Comparison of ENCODE assay signal across 1 cellular context in the genomic region with DNA sequence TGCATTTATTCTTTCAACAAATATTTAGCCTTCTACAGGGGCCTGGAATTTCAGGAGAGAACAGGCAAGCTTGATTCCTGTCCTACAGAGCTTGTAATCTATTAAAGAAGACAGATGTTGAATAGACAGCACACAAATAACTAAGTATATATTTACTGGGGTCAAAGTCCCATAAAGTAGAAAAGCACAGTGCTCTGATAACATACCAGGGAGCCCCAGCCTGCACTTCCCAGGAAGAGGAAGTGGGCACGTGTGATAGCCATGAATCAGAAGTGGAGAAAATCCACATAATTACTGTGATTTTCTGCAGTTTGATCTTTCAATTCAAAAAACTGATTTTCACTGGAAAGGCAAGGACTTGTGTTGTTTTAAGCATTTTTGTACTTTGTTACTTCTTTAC.
A peak's percentile ranks its signal among the peaks of the same experiment; 100 is the strongest.
TF ChIP-seq lines count a peak whose summit lies in the region.

No MANE protein-coding gene starts in this region.

TF ChIP-seq in HepG2, 621 proteins besides CTCF, POLR2A, EP300 and RAD21 (continued from another document and continues in another):
- TF ChIP-seq MXI1 (IDR thresholded peaks at IDR 0.05; ENCODE audit: borderline replicate concordance, low read depth, low read length) (no peak), HNF4G (IDR thresholded peaks at IDR 0.05; ENCODE audit: borderline replicate concordance, low read depth, low read length) (peak; percentile 32; the same call in 1 of the 2 replicates), HNF4G (CRISPR knock-in tag; IDR thresholded peaks at IDR 0.05; ENCODE audit: borderline replicate concordance, low read depth) (no peak), HNF4A (CRISPR knock-in tag; IDR thresholded peaks at IDR 0.05) (peak; percentile 65), ZNF382 (CRISPR knock-in tag; IDR thresholded peaks at IDR 0.05; ENCODE audit: borderline replicate concordance) (no peak), MED13 (CRISPR knock-in tag; IDR thresholded peaks at IDR 0.05) (no peak), ZFAT (CRISPR knock-in tag; conservative IDR thresholded peaks at IDR 0.05) (no peak), POLR2G (IDR thresholded peaks at IDR 0.05; ENCODE audit: low read depth, low read length) (no peak), ZSCAN30 (CRISPR knock-in tag; IDR thresholded peaks at IDR 0.05) (no peak), ELF1 (CRISPR knock-in tag; IDR thresholded peaks at IDR 0.05) (no peak), ZNF703 (CRISPR knock-in tag; IDR thresholded peaks at IDR 0.05; ENCODE audit: borderline replicate concordance) (no peak), ZNF264 (CRISPR knock-in tag; IDR thresholded peaks at IDR 0.05) (peak; percentile 97), MAFK (conservative IDR thresholded peaks at IDR 0.05 in 1 of 2, IDR thresholded peaks at IDR 0.05 in 1 of 2; ENCODE audit: low read length in 2 of 2) (no peak), MATR3 (CRISPR knock-in tag; IDR thresholded peaks at IDR 0.05) (no peak), HMG20A (CRISPR knock-in tag; IDR thresholded peaks at IDR 0.05; ENCODE audit: borderline replicate concordance) (peak; percentile 12; the same call in 1 of the 2 replicates), ZNF24 (IDR thresholded peaks at IDR 0.05) (no peak), MED8 (CRISPR knock-in tag; IDR thresholded peaks at IDR 0.05; ENCODE audit: insufficient replicate concordance) (no peak), EZH2 (conservative IDR thresholded peaks at IDR 0.05; ENCODE audit: low read depth, low read length) (no peak), ARNTL (CRISPR knock-in tag; IDR thresholded peaks at IDR 0.05) (peak; percentile 57; the same call in 1 of the 2 replicates), ZNF367 (CRISPR knock-in tag; IDR thresholded peaks at IDR 0.05; ENCODE audit: borderline replicate concordance) (no peak), NONO (IDR thresholded peaks at IDR 0.05) (no peak), NONO (CRISPR knock-in tag; conservative IDR thresholded peaks at IDR 0.05) (no peak), PHF20 (CRISPR knock-in tag; IDR thresholded peaks at IDR 0.05) (no peak), CHD4 (IDR thresholded peaks at IDR 0.05; ENCODE audit: borderline replicate concordance, low read length) (no peak), ZKSCAN8 (CRISPR knock-in tag; IDR thresholded peaks at IDR 0.05; ENCODE audit: borderline replicate concordance) (no peak), NAIF1 (CRISPR knock-in tag; IDR thresholded peaks at IDR 0.05; ENCODE audit: borderline replicate concordance) (no peak), ZFX (CRISPR knock-in tag; IDR thresholded peaks at IDR 0.05; ENCODE audit: low read depth) (no peak), KLF6 (CRISPR knock-in tag; IDR thresholded peaks at IDR 0.05) (no peak), HCFC1 (IDR thresholded peaks at IDR 0.05; ENCODE audit: low read depth, low read length) (no peak), SMAD3 (CRISPR knock-in tag; IDR thresholded peaks at IDR 0.05) (no peak), ZFP36 (IDR thresholded peaks at IDR 0.05; ENCODE audit: borderline replicate concordance, low read depth, low read length, partially characterized antibody) (no peak), SOX6 (IDR thresholded peaks at IDR 0.05) (no peak), SOX6 (CRISPR knock-in tag; IDR thresholded peaks at IDR 0.05) (peak; percentile 21; the same call in 1 of the 2 replicates), YEATS4 (CRISPR knock-in tag; IDR thresholded peaks at IDR 0.05; ENCODE audit: borderline replicate concordance) (no peak), BCL6 (CRISPR knock-in tag; IDR thresholded peaks at IDR 0.05) (no peak; the same call in 1 of the 2 replicates), ZNF670 (CRISPR knock-in tag; IDR thresholded peaks at IDR 0.05; ENCODE audit: borderline replicate concordance) (no peak), ZNF496 (CRISPR knock-in tag; IDR thresholded peaks at IDR 0.05; ENCODE audit: insufficient replicate concordance) (no peak), ZNF629 (CRISPR knock-in tag; conservative IDR thresholded peaks at IDR 0.05) (0 out of 2 replicates have a peak, but pooled peaks have one; percentile 8), SP5 (CRISPR knock-in tag; IDR thresholded peaks at IDR 0.05; ENCODE audit: borderline replicate concordance, low read depth) (no peak), ZNF30 (CRISPR knock-in tag; IDR thresholded peaks at IDR 0.05) (no peak), ZNF660 (CRISPR knock-in tag; IDR thresholded peaks at IDR 0.05; ENCODE audit: borderline replicate concordance, low read depth) (no peak), ZMYM2 (CRISPR knock-in tag; IDR thresholded peaks at IDR 0.05) (no peak), RCOR2 (CRISPR knock-in tag; IDR thresholded peaks at IDR 0.05) (no peak), TEAD2 (CRISPR knock-in tag; IDR thresholded peaks at IDR 0.05) (no peak), GATA4 (IDR thresholded peaks at IDR 0.05; ENCODE audit: borderline replicate concordance, low read depth) (peak; percentile 21; the same call in 1 of the 2 replicates), ZNF792 (CRISPR knock-in tag; IDR thresholded peaks at IDR 0.05) (no peak), HMG20B (CRISPR knock-in tag; conservative IDR thresholded peaks at IDR 0.05) (no peak), ZNF788 (CRISPR knock-in tag; IDR thresholded peaks at IDR 0.05; ENCODE audit: borderline replicate concordance) (no peak), TEAD3 (CRISPR knock-in tag; optimal IDR thresholded peaks at IDR 0.05; ENCODE audit: borderline replicate concordance) (peak; percentile 90), ZNF10 (CRISPR knock-in tag; IDR thresholded peaks at IDR 0.05; ENCODE audit: borderline replicate concordance, low read depth) (no peak)
- TF ChIP-seq, protein P1, sequence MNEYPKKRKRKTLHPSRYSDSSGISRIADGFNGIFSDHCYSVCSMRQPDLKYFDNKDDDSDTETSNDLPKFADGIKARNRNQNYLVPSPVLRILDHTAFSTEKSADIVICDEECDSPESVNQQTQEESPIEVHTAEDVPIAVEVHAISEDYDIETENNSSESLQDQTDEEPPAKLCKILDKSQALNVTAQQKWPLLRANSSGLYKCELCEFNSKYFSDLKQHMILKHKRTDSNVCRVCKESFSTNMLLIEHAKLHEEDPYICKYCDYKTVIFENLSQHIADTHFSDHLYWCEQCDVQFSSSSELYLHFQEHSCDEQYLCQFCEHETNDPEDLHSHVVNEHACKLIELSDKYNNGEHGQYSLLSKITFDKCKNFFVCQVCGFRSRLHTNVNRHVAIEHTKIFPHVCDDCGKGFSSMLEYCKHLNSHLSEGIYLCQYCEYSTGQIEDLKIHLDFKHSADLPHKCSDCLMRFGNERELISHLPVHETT (CRISPR knock-in tag; conservative IDR thresholded peaks at IDR 0.05) = no peak
- TF ChIP-seq, protein P2, sequence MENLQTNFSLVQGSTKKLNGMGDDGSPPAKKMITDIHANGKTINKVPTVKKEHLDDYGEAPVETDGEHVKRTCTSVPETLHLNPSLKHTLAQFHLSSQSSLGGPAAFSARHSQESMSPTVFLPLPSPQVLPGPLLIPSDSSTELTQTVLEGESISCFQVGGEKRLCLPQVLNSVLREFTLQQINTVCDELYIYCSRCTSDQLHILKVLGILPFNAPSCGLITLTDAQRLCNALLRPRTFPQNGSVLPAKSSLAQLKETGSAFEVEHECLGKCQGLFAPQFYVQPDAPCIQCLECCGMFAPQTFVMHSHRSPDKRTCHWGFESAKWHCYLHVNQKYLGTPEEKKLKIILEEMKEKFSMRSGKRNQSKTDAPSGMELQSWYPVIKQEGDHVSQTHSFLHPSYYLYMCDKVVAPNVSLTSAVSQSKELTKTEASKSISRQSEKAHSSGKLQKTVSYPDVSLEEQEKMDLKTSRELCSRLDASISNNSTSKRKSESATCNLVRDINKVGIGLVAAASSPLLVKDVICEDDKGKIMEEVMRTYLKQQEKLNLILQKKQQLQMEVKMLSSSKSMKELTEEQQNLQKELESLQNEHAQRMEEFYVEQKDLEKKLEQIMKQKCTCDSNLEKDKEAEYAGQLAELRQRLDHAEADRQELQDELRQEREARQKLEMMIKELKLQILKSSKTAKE (CRISPR knock-in tag; IDR thresholded peaks at IDR 0.05; ENCODE audit: borderline replicate concordance) = no peak
- TF ChIP-seq, protein P3, sequence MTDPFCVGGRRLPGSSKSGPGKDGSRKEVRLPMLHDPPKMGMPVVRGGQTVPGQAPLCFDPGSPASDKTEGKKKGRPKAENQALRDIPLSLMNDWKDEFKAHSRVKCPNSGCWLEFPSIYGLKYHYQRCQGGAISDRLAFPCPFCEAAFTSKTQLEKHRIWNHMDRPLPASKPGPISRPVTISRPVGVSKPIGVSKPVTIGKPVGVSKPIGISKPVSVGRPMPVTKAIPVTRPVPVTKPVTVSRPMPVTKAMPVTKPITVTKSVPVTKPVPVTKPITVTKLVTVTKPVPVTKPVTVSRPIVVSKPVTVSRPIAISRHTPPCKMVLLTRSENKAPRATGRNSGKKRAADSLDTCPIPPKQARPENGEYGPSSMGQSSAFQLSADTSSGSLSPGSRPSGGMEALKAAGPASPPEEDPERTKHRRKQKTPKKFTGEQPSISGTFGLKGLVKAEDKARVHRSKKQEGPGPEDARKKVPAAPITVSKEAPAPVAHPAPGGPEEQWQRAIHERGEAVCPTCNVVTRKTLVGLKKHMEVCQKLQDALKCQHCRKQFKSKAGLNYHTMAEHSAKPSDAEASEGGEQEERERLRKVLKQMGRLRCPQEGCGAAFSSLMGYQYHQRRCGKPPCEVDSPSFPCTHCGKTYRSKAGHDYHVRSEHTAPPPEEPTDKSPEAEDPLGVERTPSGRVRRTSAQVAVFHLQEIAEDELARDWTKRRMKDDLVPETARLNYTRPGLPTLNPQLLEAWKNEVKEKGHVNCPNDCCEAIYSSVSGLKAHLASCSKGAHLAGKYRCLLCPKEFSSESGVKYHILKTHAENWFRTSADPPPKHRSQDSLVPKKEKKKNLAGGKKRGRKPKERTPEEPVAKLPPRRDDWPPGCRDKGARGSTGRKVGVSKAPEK (CRISPR knock-in tag; IDR thresholded peaks at IDR 0.05; ENCODE audit: borderline replicate concordance) = no peak
- TF ChIP-seq, protein P4, sequence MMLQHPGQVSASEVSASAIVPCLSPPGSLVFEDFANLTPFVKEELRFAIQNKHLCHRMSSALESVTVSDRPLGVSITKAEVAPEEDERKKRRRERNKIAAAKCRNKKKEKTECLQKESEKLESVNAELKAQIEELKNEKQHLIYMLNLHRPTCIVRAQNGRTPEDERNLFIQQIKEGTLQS (CRISPR knock-in tag; IDR thresholded peaks at IDR 0.05) = no peak
- TF ChIP-seq, protein P5, sequence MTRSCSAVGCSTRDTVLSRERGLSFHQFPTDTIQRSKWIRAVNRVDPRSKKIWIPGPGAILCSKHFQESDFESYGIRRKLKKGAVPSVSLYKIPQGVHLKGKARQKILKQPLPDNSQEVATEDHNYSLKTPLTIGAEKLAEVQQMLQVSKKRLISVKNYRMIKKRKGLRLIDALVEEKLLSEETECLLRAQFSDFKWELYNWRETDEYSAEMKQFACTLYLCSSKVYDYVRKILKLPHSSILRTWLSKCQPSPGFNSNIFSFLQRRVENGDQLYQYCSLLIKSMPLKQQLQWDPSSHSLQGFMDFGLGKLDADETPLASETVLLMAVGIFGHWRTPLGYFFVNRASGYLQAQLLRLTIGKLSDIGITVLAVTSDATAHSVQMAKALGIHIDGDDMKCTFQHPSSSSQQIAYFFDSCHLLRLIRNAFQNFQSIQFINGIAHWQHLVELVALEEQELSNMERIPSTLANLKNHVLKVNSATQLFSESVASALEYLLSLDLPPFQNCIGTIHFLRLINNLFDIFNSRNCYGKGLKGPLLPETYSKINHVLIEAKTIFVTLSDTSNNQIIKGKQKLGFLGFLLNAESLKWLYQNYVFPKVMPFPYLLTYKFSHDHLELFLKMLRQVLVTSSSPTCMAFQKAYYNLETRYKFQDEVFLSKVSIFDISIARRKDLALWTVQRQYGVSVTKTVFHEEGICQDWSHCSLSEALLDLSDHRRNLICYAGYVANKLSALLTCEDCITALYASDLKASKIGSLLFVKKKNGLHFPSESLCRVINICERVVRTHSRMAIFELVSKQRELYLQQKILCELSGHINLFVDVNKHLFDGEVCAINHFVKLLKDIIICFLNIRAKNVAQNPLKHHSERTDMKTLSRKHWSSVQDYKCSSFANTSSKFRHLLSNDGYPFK (CRISPR knock-in tag; IDR thresholded peaks at IDR 0.05; ENCODE audit: borderline replicate concordance) = no peak
- TF ChIP-seq, protein P6, sequence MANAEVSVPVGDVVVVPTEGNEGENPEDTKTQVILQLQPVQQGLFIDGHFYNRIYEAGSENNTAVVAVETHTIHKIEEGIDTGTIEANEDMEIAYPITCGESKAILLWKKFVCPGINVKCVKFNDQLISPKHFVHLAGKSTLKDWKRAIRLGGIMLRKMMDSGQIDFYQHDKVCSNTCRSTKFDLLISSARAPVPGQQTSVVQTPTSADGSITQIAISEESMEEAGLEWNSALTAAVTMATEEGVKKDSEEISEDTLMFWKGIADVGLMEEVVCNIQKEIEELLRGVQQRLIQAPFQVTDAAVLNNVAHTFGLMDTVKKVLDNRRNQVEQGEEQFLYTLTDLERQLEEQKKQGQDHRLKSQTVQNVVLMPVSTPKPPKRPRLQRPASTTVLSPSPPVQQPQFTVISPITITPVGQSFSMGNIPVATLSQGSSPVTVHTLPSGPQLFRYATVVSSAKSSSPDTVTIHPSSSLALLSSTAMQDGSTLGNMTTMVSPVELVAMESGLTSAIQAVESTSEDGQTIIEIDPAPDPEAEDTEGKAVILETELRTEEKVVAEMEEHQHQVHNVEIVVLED (CRISPR knock-in tag; IDR thresholded peaks at IDR 0.05; ENCODE audit: borderline replicate concordance) = no peak
- TF ChIP-seq, protein P7, sequence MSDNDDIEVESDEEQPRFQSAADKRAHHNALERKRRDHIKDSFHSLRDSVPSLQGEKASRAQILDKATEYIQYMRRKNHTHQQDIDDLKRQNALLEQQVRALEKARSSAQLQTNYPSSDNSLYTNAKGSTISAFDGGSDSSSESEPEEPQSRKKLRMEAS (IDR thresholded peaks at IDR 0.05) = peak; percentile 33; the same call in 1 of the 2 replicates
- TF ChIP-seq, protein P8, sequence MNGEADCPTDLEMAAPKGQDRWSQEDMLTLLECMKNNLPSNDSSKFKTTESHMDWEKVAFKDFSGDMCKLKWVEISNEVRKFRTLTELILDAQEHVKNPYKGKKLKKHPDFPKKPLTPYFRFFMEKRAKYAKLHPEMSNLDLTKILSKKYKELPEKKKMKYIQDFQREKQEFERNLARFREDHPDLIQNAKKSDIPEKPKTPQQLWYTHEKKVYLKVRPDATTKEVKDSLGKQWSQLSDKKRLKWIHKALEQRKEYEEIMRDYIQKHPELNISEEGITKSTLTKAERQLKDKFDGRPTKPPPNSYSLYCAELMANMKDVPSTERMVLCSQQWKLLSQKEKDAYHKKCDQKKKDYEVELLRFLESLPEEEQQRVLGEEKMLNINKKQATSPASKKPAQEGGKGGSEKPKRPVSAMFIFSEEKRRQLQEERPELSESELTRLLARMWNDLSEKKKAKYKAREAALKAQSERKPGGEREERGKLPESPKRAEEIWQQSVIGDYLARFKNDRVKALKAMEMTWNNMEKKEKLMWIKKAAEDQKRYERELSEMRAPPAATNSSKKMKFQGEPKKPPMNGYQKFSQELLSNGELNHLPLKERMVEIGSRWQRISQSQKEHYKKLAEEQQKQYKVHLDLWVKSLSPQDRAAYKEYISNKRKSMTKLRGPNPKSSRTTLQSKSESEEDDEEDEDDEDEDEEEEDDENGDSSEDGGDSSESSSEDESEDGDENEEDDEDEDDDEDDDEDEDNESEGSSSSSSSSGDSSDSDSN (CRISPR knock-in tag; IDR thresholded peaks at IDR 0.05) = no peak
